9 cellular contexts compared by ENCODE assay signal in the genomic region with DNA sequence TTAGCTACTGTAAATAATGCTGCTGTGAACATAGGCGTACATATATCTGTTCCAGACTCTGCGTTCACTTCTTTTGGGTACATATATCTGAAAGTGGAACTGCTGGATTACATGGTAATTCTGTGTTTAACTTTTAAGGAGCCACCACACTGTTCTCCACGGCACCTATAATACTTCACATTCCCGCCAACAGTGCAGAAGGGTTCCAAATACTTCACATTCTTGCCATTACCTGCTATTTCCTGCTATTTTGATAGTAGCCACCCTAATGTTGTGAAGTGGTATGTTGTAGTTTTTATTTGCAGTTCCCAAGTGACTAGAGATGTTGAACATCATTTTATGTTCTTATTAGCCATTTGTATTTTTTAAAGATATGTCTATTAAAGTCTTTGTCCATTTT.
"Had no signal": no experiment of that assay in that cellular context is flagged by ENCODE, and none has a peak within 500 bp of the region (broad histone marks: within the 10 kb centered on the region; RNA-seq: fewer than 3 reads in every experiment).

No MANE protein-coding gene starts in this region.

- FAIRE-seq: HTR-8/SVneo, K562 had no signal

- H3K4me3 ChIP-seq: GM23248, HAP-1, K562 had no signal

- DNase-seq: GM23248, H7, HFFc6, IMR-90, KG1 had no signal

- H3K27ac ChIP-seq: GM23248 had no signal

- H3K9me3 ChIP-seq: HAP-1 had no signal

- H3K36me3 ChIP-seq: HAP-1 had no signal

- ATAC-seq: HCT116, K562 had no signal

- H3K4me1 ChIP-seq: HAP-1 had no signal

- H2AFZ ChIP-seq: GM23248 had no signal

- H3K9ac ChIP-seq: GM23248 had no signal
